In the genomic region with DNA sequence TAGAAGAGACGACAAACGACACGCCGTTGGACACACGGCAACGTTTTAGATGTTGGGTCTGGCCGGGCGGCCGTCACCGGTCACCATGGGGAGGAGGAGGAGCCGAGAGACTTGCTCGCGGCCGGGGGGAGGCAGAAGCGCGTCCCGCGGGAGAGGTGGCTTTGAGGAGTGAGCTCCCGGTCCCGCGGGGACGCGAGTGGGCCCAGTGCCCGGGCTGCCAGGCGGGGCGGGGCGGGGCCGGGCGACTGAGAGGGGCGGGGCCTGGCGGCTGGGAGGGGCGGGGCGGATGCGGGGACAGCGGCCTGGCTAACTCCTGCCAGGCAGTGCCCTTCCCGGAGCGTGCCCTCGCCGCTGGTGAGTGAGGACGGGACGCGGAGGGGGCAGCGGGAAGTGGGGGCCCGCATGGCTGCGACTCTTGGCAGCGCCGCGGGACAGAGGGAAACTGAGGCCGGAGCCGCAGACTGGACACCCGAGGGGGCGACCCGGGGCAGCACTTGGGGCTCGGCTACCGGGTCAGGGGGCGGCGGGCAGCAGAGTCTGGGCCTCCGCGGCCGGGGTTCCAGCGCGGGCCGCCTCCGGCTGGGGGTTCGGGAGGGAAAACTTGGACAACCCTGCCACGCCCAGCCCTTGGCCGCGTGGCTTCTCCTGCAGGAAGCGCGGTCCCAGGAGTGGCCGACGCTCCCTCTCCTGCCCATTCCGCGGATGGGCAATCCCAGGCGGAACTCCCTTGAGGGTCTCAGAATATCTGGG, we compare ENCODE assay signal across 8 cellular contexts. TPM values are rescaled to one million over a fixed set of nuclear protein-coding genes. Genes with fewer than 3 reads are reported as not detected.
A peak's percentile ranks its signal among the peaks of the same experiment; 100 is the strongest.
DNase-seq lines count a peak whose midpoint lies in the region; ATAC-seq, FAIRE-seq and TF ChIP-seq lines count a peak whose summit lies in the region.

A gene (plus strand): TSS at position 309 of the 750 bp plus-strand sequence. CDS start 7,680 bp downstream, outside the sequence.

- peak; percentile 27 for FAIRE-seq in GM12892 (lab: Jason Lieb, UNC)

- H3K4me3 ChIP-seq in epithelial cell of esophagus (ENCODE audit: low read length) = peak within 1 kb of the TSS; percentile 82

- peak; percentile 80 for DNase-seq in GM12892 (ENCODE audit: insufficient read length)
- peak; percentile 20 for DNase-seq in NCI-H446 treated with DMSO at 0.1 percent for 48 hours (lab: John Stamatoyannopoulos, UW)
- peak; percentile 52 for DNase-seq in activated T-cell treated with anti-CD3 and anti-CD28 coated beads for 4 hours
- DNase-seq in epithelial cell of esophagus (ENCODE audit: low read depth) = peak; percentile 49
- DNase-seq in midbrain (lab: John Stamatoyannopoulos, UW) = peak; percentile 85
- DNase-seq in stimulated activated CD8-positive, alpha-beta memory T cell treated with anti-CD3 and anti-CD28 coated beads, Interleukin-15, amount 100 ng/mL, for 48 hours (ENCODE audit: low read depth in 2 of 2) = peak; percentile 42 to 52
- DNase-seq in NCI-H226 = no peak

- no peak for TF ChIP-seq CTCF in epithelial cell of esophagus (IDR thresholded peaks at IDR 0.05; ENCODE audit: insufficient read depth, low read depth, low read length, missing control alignments)

- no peak for ATAC-seq in GM21528 (IDR thresholded peaks at IDR 0.05; ENCODE audit: low FRiP score, unreplicated experiment)

- TF ChIP-seq POLR2A in GM12892 (IDR thresholded peaks at IDR 0.05; ENCODE audit: low read depth, low read length) = no peak

RNA-seq across cellular contexts. Expression of the gene that starts here (rescaled TPM):
- 10.8 TPM for polyA plus RNA-seq in GM12892 (2012; ENCODE audit: missing spikeins)
